ENCODE assay signal across 1 cellular context in the genomic region with DNA sequence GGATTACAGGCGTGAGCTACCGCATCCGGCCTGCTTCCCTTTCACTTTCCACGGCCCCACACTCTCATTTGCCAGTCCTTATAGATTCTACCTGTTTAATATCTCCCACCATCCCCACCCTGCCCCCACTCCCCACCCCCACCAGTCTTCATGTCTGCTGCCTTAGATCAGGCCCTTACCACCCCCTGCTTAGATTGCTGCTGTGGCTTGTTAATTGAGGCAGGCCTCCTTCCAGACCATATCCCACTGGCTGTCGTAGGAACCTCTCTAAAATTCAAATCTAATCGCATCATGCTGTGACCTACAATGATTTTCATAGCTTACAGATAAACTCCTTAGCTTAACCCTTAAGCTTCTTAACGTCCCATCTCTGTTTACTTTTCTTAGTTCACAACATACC.
TF ChIP-seq lines count a peak whose summit lies in the region.

No MANE protein-coding gene starts in this region.

TF ChIP-seq in K562, 482 proteins besides CTCF, POLR2A, EP300 and RAD21 (continued from another document):
- TF ChIP-seq CLOCK (CRISPR knock-in tag; IDR thresholded peaks at IDR 0.05; ENCODE audit: borderline replicate concordance) (no peak), ADNP (tag; IDR thresholded peaks at IDR 0.05) (peak; percentile 62; the same call in 1 of the 2 replicates), BRD4 (IDR thresholded peaks at IDR 0.05) (no peak)
